Comparison of ENCODE assay signal across 10 cellular contexts in genomic region chr1:32454726-32455125, GRCh38. TPM values are rescaled to one million over a fixed set of nuclear protein-coding genes. Genes with fewer than 3 reads are reported as not detected.
A peak's percentile ranks its signal among the peaks of the same experiment; 100 is the strongest.
DNase-seq lines count a peak whose midpoint lies in the region; ATAC-seq, FAIRE-seq and TF ChIP-seq lines count a peak whose summit lies in the region.
"Had no signal": no experiment of that assay in that cellular context is flagged by ENCODE, and none has a peak within 500 bp of the region (broad histone marks: within the 10 kb centered on the region; RNA-seq: fewer than 3 reads in every experiment).

No MANE protein-coding gene starts in this region.

- no peak overlapping the region for H2BK15ac ChIP-seq in neuronal stem cell (ENCODE audit: low read length)

- no TSS peak for BruUV-seq in HepG2 (replicated peaks; lab: Mats Ljungman, UMichigan)

- H3K27ac ChIP-seq in astrocyte (ENCODE audit: low read depth, low read length) (no peak overlapping the region), HepG2 (ENCODE audit: extremely low read length, insufficient read depth, low read length) (no peak overlapping the region), neuronal stem cell (replicated peaks; ENCODE audit: low read length) (no peak overlapping the region)
- H3K27ac ChIP-seq: psoas muscle had no signal

- no peaks in the 10 kb centered on the region for H3K36me3 Mint-ChIP-seq in astrocyte (ENCODE audit: low read depth, unreplicated experiment)

- TF ChIP-seq POLR2A in HepG2 (IDR thresholded peaks at IDR 0.05; ENCODE audit: insufficient read depth in 1 of 2, low read depth in 2 of 2, low read length in 2 of 2): no peak

- intact Hi-C loops in HepG2 (cut with micrococcal nuclease; ENCODE audit: unreplicated experiment): no loop called here

- H2AK5ac ChIP-seq in neuronal stem cell (ENCODE audit: low read depth, low read length): no peak overlapping the region

- no peak overlapping the region for H3K23ac ChIP-seq in neuronal stem cell (ENCODE audit: low read depth, low read length, poor library complexity)

- H2BK5ac ChIP-seq in neuronal stem cell (ENCODE audit: low read length): no peak overlapping the region

- FAIRE-seq in astrocyte (lab: Jason Lieb, UNC) (no peak), HepG2 (lab: Jason Lieb, UNC) (no peak)

- H3K79me2 ChIP-seq in astrocyte (ENCODE audit: insufficient read depth, low read length) (no peaks in the 10 kb centered on the region), HepG2 (ENCODE audit: insufficient read depth, low read length) (no peaks in the 10 kb centered on the region)

- H2AFZ ChIP-seq in astrocyte (ENCODE audit: low read depth, low read length): no peak overlapping the region
- H2AFZ ChIP-seq in HepG2 (ENCODE audit: low read length): no peak overlapping the region
- no peak overlapping the region for H2AFZ ChIP-seq in neuronal stem cell (ENCODE audit: low read length)

- CTCF ChIA-PET in HepG2 (lab: Yijun Ruan, JAX; ENCODE audit: low intra/inter-chr PET ratio, low total read pairs): no interaction called here

- TF ChIP-seq RAD21 in HepG2 (CRISPR knock-in tag; IDR thresholded peaks at IDR 0.05): no peak

- no peak overlapping the region for H4K8ac ChIP-seq in neuronal stem cell (ENCODE audit: low read depth, low read length)

- ATAC-seq in HepG2 (no peak), HG02885 (IDR thresholded peaks at IDR 0.05; ENCODE audit: poor library complexity, unreplicated experiment) (no peak), HG02870 (IDR thresholded peaks at IDR 0.05; ENCODE audit: unreplicated experiment) (no peak), HG03469 (IDR thresholded peaks at IDR 0.05; ENCODE audit: unreplicated experiment) (no peak)
- ATAC-seq: psoas muscle had no signal

- 13% methylated on average over 1 of the region's 1 CpG for WGBS in HepG2 (ENCODE audit: low lambda C conversion rate)
- WGBS in neuronal stem cell (ENCODE audit: extremely low coverage in 2 of 2, insufficient read length in 2 of 2, insufficient replicate concordance in 1 of 2), 2 donors: no CpG with 5 or more reads among the region's 1 CpG

- H2BK12ac ChIP-seq in neuronal stem cell (ENCODE audit: low read length): no peak overlapping the region

- no peaks in the 10 kb centered on the region for H3K4me1 Mint-ChIP-seq in astrocyte (ENCODE audit: low read depth, unreplicated experiment)
- H3K4me1 Mint-ChIP-seq: CD4-positive, CD25-positive, alpha-beta regulatory T cell had no signal

- H3K9me3 ChIP-seq in astrocyte (ENCODE audit: insufficient read depth, low read depth, low read length): peaks cover 13% of the 10 kb centered on the region
- H3K9me3 ChIP-seq in HepG2 (ENCODE audit: low read length): peaks cover 9% of the 10 kb centered on the region; the same call in 1 of the 2 replicates
- H3K9me3 ChIP-seq in neuronal stem cell (replicated peaks in 1 of 2; ENCODE audit: control insufficient read depth in 2 of 2, insufficient read depth in 1 of 2, low read depth in 1 of 2, low read length in 2 of 2): peaks cover 8 to 10% of the 10 kb centered on the region in 2 donors

- no peaks in the 10 kb centered on the region for H4K20me1 ChIP-seq in astrocyte (ENCODE audit: insufficient read depth, low read length)
- H4K20me1 ChIP-seq in HepG2 (ENCODE audit: insufficient read depth, low read length): no peaks in the 10 kb centered on the region

- DNase-seq in ELR (ENCODE audit: low read depth): peak; percentile 35
- peak; percentile 62 to 86 for DNase-seq in NCI-H2081 (lab: John Stamatoyannopoulos, UW)
- DNase-seq in astrocyte (ENCODE audit: low read depth): peak; percentile 7
- DNase-seq in HepG2 (ENCODE audit: low spot score): peak; percentile 35
- DNase-seq in neuronal stem cell (ENCODE audit: low spot score): no peak
- DNase-seq: CD4-positive, CD25-positive, alpha-beta regulatory T cell; psoas muscle had no signal

- H3K4me3 ChIP-seq in astrocyte (ENCODE audit: insufficient read depth, low read depth, low read length) (no peak overlapping the region), HepG2 (replicated peaks in 1 of 3; ENCODE audit: insufficient read depth in 1 of 3, low read depth in 2 of 3, low read length in 3 of 3) (no peak overlapping the region), neuronal stem cell (ENCODE audit: low read length in 2 of 2) (no peak overlapping the region)
- H3K4me3 ChIP-seq: psoas muscle had no signal

- H2BK120ac ChIP-seq in neuronal stem cell (ENCODE audit: low read depth, low read length): no peak overlapping the region

- H3K14ac ChIP-seq in neuronal stem cell (ENCODE audit: low read length): no peak overlapping the region

- H4K91ac ChIP-seq in neuronal stem cell (ENCODE audit: low read depth, low read length, poor library complexity): no peak overlapping the region

- TF ChIP-seq EP300 in HepG2 (IDR thresholded peaks at IDR 0.05; ENCODE audit: low read depth in 2 of 2, low read length in 2 of 2): no peak
- TF ChIP-seq EP300 in HepG2 (CRISPR knock-in tag; IDR thresholded peaks at IDR 0.05; ENCODE audit: borderline replicate concordance): no peak

- H3K27ac Mint-ChIP-seq in astrocyte (ENCODE audit: unreplicated experiment): no peak overlapping the region
- H3K27ac Mint-ChIP-seq: CD4-positive, CD25-positive, alpha-beta regulatory T cell had no signal

- H3K79me1 ChIP-seq in neuronal stem cell (ENCODE audit: low read depth, low read length): no peaks in the 10 kb centered on the region

- no peak overlapping the region for H3K4me3 Mint-ChIP-seq in astrocyte (ENCODE audit: unreplicated experiment)
- H3K4me3 Mint-ChIP-seq: CD4-positive, CD25-positive, alpha-beta regulatory T cell had no signal

- no peaks in the 10 kb centered on the region for H3K27me3 ChIP-seq in astrocyte (ENCODE audit: insufficient read depth, low read length)
- H3K27me3 ChIP-seq in HepG2 (ENCODE audit: control insufficient read depth in 1 of 2, insufficient read depth in 2 of 2, low read length in 2 of 2): peaks cover 1 to 6% of the 10 kb centered on the region in 2 experiments; a peak in 2 of 5 replicates
- no peaks in the 10 kb centered on the region for H3K27me3 ChIP-seq in neuronal stem cell (ENCODE audit: control insufficient read depth in 3 of 3, insufficient read depth in 3 of 3, low read depth in 1 of 3, low read length in 3 of 3)

- TF ChIP-seq CTCF in astrocyte (IDR thresholded peaks at IDR 0.05; ENCODE audit: insufficient read depth, low read depth, low read length): no peak
- TF ChIP-seq CTCF in HepG2 (CRISPR knock-in tag; IDR thresholded peaks at IDR 0.05): no peak

- peaks cover 6% of the 10 kb centered on the region for H3K9me3 Mint-ChIP-seq in astrocyte (ENCODE audit: unreplicated experiment)

- H3K4me1 ChIP-seq in astrocyte (ENCODE audit: insufficient read depth, low read length): no peaks in the 10 kb centered on the region
- peaks cover 6% of the 10 kb centered on the region; the same call in 1 of the 2 replicates for H3K4me1 ChIP-seq in HepG2 (ENCODE audit: insufficient read depth, low read length)
- H3K4me1 ChIP-seq in neuronal stem cell (ENCODE audit: control insufficient read depth in 2 of 2, insufficient read depth in 1 of 2, low read depth in 1 of 2, low read length in 2 of 2): no peaks in the 10 kb centered on the region
- H3K4me1 ChIP-seq: psoas muscle had no signal

- no peak overlapping the region for H3K18ac ChIP-seq in neuronal stem cell (ENCODE audit: low read length)

- no peaks in the 10 kb centered on the region for H3K27me3 Mint-ChIP-seq in astrocyte (ENCODE audit: low read depth, unreplicated experiment)

- POLR2A ChIA-PET in HepG2 (lab: Yijun Ruan, JAX): no interaction called here

- H3K4ac ChIP-seq in neuronal stem cell (ENCODE audit: low read length): no peak overlapping the region

- H3K4me2 ChIP-seq in astrocyte (ENCODE audit: low read length): no peak overlapping the region
- H3K4me2 ChIP-seq in HepG2 (ENCODE audit: low read depth, low read length): no peak overlapping the region
- H3K4me2 ChIP-seq in neuronal stem cell (ENCODE audit: insufficient read depth, low read length, poor library complexity, severe bottlenecking): no peak overlapping the region

- in situ Hi-C loops in HepG2 (cut with HindIII; ENCODE audit: extremely low pct_ligation_motif_present, low pct_unique_long_range_greater_than_20kb): no loop called here

- H3K36me3 ChIP-seq in astrocyte (ENCODE audit: insufficient read depth, low read length): no peaks in the 10 kb centered on the region
- no peaks in the 10 kb centered on the region for H3K36me3 ChIP-seq in HepG2 (replicated peaks in 1 of 2; ENCODE audit: control insufficient read depth in 1 of 2, insufficient read depth in 2 of 2, low read length in 2 of 2)
- H3K36me3 ChIP-seq in neuronal stem cell (replicated peaks in 1 of 2; ENCODE audit: control insufficient read depth in 2 of 2, insufficient read depth in 2 of 2, low read length in 2 of 2): no peaks in the 10 kb centered on the region

- H3K9ac ChIP-seq in astrocyte (ENCODE audit: low read length): no peak overlapping the region
- no peak overlapping the region for H3K9ac ChIP-seq in HepG2 (ENCODE audit: insufficient read depth, low read depth, low read length)
- no peak overlapping the region for H3K9ac ChIP-seq in neuronal stem cell (ENCODE audit: low read depth, low read length, poor library complexity)

RNA-seq across cellular contexts. Expression of gene ZBTB8B, which starts 10.1 kb away (rescaled TPM):
- total RNA-seq in astrocyte (0.12 and 0.18 TPM in 2 replicates), HepG2 (2016; rRNA removed; fragmentation: Illumina TruSeq; extraction: Trizol) (0.01 and 0.02 TPM in 2 replicates)
- under 0.01 TPM in 1 of 2 replicates, not detected in the other for total RNA-seq in HepG2 (2016; cell fraction: cytosol; rRNA removed; fragmentation: Illumina TruSeq; extraction: Trizol; ENCODE audit: low read depth)
- total RNA-seq in HepG2 (2016; cell fraction: insoluble cytoplasmic fraction; rRNA removed; fragmentation: Illumina TruSeq; extraction: Trizol): 0.02 and 0.03 TPM in 2 replicates
- total RNA-seq in HepG2 (2016; cell fraction: membrane; rRNA removed; fragmentation: Illumina TruSeq; extraction: Trizol): under 0.01 TPM in 1 of 2 replicates, not detected in the other
- total RNA-seq in HepG2 (2016; cell fraction: nucleus; rRNA removed; fragmentation: Illumina TruSeq; extraction: Trizol): not detected in 2 replicates
- under 0.01 TPM in 1 of 2 replicates, not detected in the other for polyA plus RNA-seq in HepG2 (2011; rRNA removed)
- not detected in 2 replicates for polyA plus RNA-seq in HepG2 (2011; cell fraction: cytosol; rRNA removed)
- 0.02 TPM in 1 of 2 replicates, not detected in the other for polyA plus RNA-seq in HepG2 (2011; cell fraction: nucleus; rRNA removed)
- not detected in 2 replicates for polyA plus RNA-seq in HepG2 (2012)
- polyA plus RNA-seq in HepG2 (2016; cell fraction: cytosol; fragmentation: Illumina TruSeq; extraction: Trizol; ENCODE audit: low read depth): not detected in 2 replicates
- 0.02 TPM in 1 of 2 replicates, not detected in the other for polyA plus RNA-seq in HepG2 (2016; cell fraction: insoluble cytoplasmic fraction; fragmentation: Illumina TruSeq; extraction: Trizol; ENCODE audit: low read depth)
- polyA plus RNA-seq in HepG2 (2016; cell fraction: membrane; fragmentation: Illumina TruSeq; extraction: Trizol; ENCODE audit: low read depth): 0.01 TPM in 1 of 2 replicates, not detected in the other
- polyA plus RNA-seq in HepG2 (2016; cell fraction: nucleus; fragmentation: Illumina TruSeq; extraction: Trizol; ENCODE audit: insufficient read depth, low read depth): 0.03 TPM in 1 of 2 replicates, not detected in the other
- not detected in 2 replicates for polyA minus RNA-seq in HepG2 (2011; rRNA and poly(A)+ RNA removed; ENCODE audit: low replicate concordance)
- not detected in 2 replicates for polyA minus RNA-seq in HepG2 (2011; cell fraction: cytosol; rRNA and poly(A)+ RNA removed)
- polyA minus RNA-seq in HepG2 (2011; cell fraction: nucleus; rRNA and poly(A)+ RNA removed): not detected in 2 replicates
- polyA plus RNA-seq in neuronal stem cell (2013, experiment 1 of 2): 1.9 TPM
- polyA plus RNA-seq in neuronal stem cell (2013, experiment 2 of 2): 2.0 TPM
- total RNA-seq: CD4-positive, CD25-positive, alpha-beta regulatory T cell; psoas muscle had no signal
- polyA plus RNA-seq: CD4-positive, CD25-positive, alpha-beta regulatory T cell had no signal
